1 cellular context compared by ENCODE assay signal in genomic region chr19:46983097-46983496, GRCh38.
TF ChIP-seq lines count a peak whose summit lies in the region.

No MANE protein-coding gene starts in this region.

TF ChIP-seq in IMR-90, 13 proteins besides CTCF, POLR2A, EP300 and RAD21:
- TF ChIP-seq CHD1 (IDR thresholded peaks at IDR 0.05; ENCODE audit: low read depth, low read length) (no peak), FOS (IDR thresholded peaks at IDR 0.05; ENCODE audit: low read depth, low read length) (no peak), ELK1 (IDR thresholded peaks at IDR 0.05; ENCODE audit: borderline replicate concordance, low read depth, low read length) (no peak), MXI1 (IDR thresholded peaks at IDR 0.05; ENCODE audit: borderline replicate concordance, low read depth, low read length) (no peak), MAZ (IDR thresholded peaks at IDR 0.05; ENCODE audit: borderline replicate concordance, low read depth, low read length) (no peak), RFX5 (IDR thresholded peaks at IDR 0.05; ENCODE audit: low read depth, low read length) (no peak), NFE2L2 (IDR thresholded peaks at IDR 0.05; ENCODE audit: low read depth, low read length) (no peak), MAFK (IDR thresholded peaks at IDR 0.05; ENCODE audit: low read depth, low read length) (no peak), SMC3 (IDR thresholded peaks at IDR 0.05; ENCODE audit: low read depth, low read length) (no peak), USF2 (IDR thresholded peaks at IDR 0.05; ENCODE audit: low read depth, low read length) (no peak), BHLHE40 (IDR thresholded peaks at IDR 0.05; ENCODE audit: low read depth, low read length) (no peak), CEBPB (IDR thresholded peaks at IDR 0.05; ENCODE audit: low read depth, low read length) (no peak), RCOR1 (IDR thresholded peaks at IDR 0.05; ENCODE audit: insufficient replicate concordance, low read length) (no peak)
